ENCODE assay signal across 10 cellular contexts in the genomic region with DNA sequence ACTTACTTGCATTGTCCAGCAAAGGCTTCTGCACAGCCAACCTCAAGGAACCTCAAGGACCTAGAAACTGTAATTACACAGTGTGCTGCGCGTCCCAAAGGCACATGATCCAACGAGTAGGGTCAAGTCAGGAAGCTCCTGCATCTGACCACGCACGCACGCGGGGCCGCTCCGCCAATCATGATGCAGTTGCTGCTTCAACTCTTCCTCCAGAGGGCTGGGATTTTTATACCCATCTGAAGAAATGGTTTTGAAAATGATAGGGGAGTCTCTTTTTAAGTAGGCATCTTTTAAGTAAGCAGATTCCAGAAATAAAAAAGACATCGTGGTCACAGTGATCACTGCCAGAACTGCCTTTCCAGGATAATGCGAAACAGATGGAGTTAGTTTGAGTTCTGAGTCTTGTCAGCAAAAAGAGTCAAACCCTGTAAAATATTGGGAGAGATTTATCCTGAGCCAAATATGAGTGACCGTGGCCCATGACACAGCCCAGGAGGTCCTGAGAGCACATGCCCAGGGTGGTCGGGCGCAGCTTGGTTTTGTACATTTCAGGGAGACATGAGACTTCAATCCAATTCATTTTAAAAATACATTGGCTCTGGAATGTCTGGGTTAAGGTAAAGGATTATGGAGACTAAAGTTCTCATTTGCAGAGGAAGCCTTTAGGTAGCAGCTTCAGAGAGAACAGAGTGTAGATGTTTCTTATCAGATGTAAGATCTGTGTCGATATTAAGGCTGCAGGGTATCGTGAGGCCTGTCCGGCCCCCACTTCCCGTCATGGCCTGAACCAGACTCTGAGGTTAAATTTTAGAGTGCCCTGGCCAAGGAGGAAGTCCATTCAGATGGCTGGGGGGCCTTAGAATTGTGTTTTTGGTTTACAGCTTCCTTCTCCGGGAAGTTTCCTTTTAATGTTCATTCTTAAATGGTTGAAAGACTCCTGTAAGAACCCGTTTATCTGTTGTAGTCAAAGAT. TPM values are rescaled to one million over a fixed set of nuclear protein-coding genes. Genes with fewer than 3 reads are reported as not detected.
DNase-seq lines count a peak whose midpoint lies in the region; ATAC-seq, FAIRE-seq and TF ChIP-seq lines count a peak whose summit lies in the region.
"Had no signal": no experiment of that assay in that cellular context is flagged by ENCODE, and none has a peak within 500 bp of the region (broad histone marks: within the 10 kb centered on the region; RNA-seq: fewer than 3 reads in every experiment).

No MANE protein-coding gene starts in this region.

- H3K36me3 Mint-ChIP-seq in MCF 10A (ENCODE audit: insufficient read depth, unreplicated experiment): no peaks in the 10 kb centered on the region
- H3K36me3 Mint-ChIP-seq in stimulated activated naive B cell treated with anti-CD40 and anti-IgM and Interleukin-4, amounts not matched to agents 10 μg/mL and 1 μg/mL and 100 μg/mL, for 72 hours: no peaks in the 10 kb centered on the region

- DNase-seq in breast epithelium (ENCODE audit: low spot score in 2 of 2): peak in 1 of 2 donors; percentile 18
- DNase-seq in MCF 10A (ENCODE audit: unreplicated experiment): no peak
- DNase-seq in ecto neural progenitor cell (ENCODE audit: low spot score): peak; percentile 44
- peak; percentile 60 for DNase-seq in mesenteric fat pad (ENCODE audit: low spot score)
- DNase-seq in stimulated activated naive B cell treated with anti-CD40 and anti-IgM and Interleukin-4, amounts not matched to agents 10 μg/mL and 1 μg/mL and 100 μg/mL, for 72 hours: no peak
- no peak for DNase-seq in kidney
- DNase-seq in ACHN: no peak
- DNase-seq: activated CD4-positive, alpha-beta memory T cell treated with anti-CD3 and anti-CD28 coated beads, Interleukin-2, amount 10 ng/mL, durations not matched to agents 7 days and 5 days had no signal

- POLR2A ChIA-PET in MCF 10A (lab: Yijun Ruan, JAX): interaction anchor here (0.6 to 0.7 kb wide), 2 partner anchors 10 to 40 kb away, joined by 3 to 4 read pairs; no protein-coding TSS in a partner anchor

- BruUV-seq in MCF 10A (replicated peaks; lab: Mats Ljungman, UMichigan): no TSS peak

- no peak overlapping the region for H3K4me3 Mint-ChIP-seq in MCF 10A (ENCODE audit: unreplicated experiment)
- H3K4me3 Mint-ChIP-seq in stimulated activated naive B cell treated with anti-CD40 and anti-IgM and Interleukin-4, amounts not matched to agents 10 μg/mL and 1 μg/mL and 100 μg/mL, for 72 hours: no peak overlapping the region
- H3K4me3 Mint-ChIP-seq: activated CD4-positive, alpha-beta memory T cell treated with anti-CD3 and anti-CD28 coated beads, Interleukin-2, amount 10 ng/mL, durations not matched to agents 7 days and 5 days had no signal

- TF ChIP-seq POLR2A in breast epithelium (IDR thresholded peaks at IDR 0.05): no peak

- intact Hi-C loops in breast epithelium (cut with DNase I; ENCODE audit: low total_unique reads): no loop called here
- intact Hi-C loops in MCF 10A (cut with micrococcal nuclease): no loop called here
- intact Hi-C loops in kidney (cut with DNase I): no loop called here

- no peak for FAIRE-seq in kidney (lab: Jason Lieb, UNC)

- H3K9me3 ChIP-seq in breast epithelium: no peaks in the 10 kb centered on the region
- H3K9me3 ChIP-seq in kidney (ENCODE audit: control insufficient read depth in 1 of 2, low read length in 2 of 2): no peaks in the 10 kb centered on the region

- no peak overlapping the region for H3K27ac Mint-ChIP-seq in MCF 10A (ENCODE audit: low read depth, unreplicated experiment)
- no peak overlapping the region for H3K27ac Mint-ChIP-seq in stimulated activated naive B cell treated with anti-CD40 and anti-IgM and Interleukin-4, amounts not matched to agents 10 μg/mL and 1 μg/mL and 100 μg/mL, for 72 hours
- H3K27ac Mint-ChIP-seq: activated CD4-positive, alpha-beta memory T cell treated with anti-CD3 and anti-CD28 coated beads, Interleukin-2, amount 10 ng/mL, durations not matched to agents 7 days and 5 days had no signal

- peaks cover 15% of the 10 kb centered on the region for H3K4me1 Mint-ChIP-seq in MCF 10A (ENCODE audit: insufficient read depth, unreplicated experiment)
- H3K4me1 Mint-ChIP-seq in stimulated activated naive B cell treated with anti-CD40 and anti-IgM and Interleukin-4, amounts not matched to agents 10 μg/mL and 1 μg/mL and 100 μg/mL, for 72 hours: no peaks in the 10 kb centered on the region

- H3K27ac ChIP-seq in breast epithelium (peak overlapping the region; percentile 60 to 76), kidney (ENCODE audit: low read depth in 2 of 2, low read length in 2 of 2) (peak overlapping the region in 1 of 2 donors; percentile 53)

- TF ChIP-seq CTCF in breast epithelium (IDR thresholded peaks at IDR 0.05): no peak
- TF ChIP-seq CTCF in MCF 10A (IDR thresholded peaks at IDR 0.05; ENCODE audit: unreplicated experiment): no peak
- no peak for TF ChIP-seq CTCF in kidney (IDR thresholded peaks at IDR 0.05; ENCODE audit: borderline replicate concordance, extremely low read depth, insufficient read depth)

- no peaks in the 10 kb centered on the region for H3K27me3 ChIP-seq in breast epithelium

- no peak overlapping the region for H3K9ac ChIP-seq in kidney (ENCODE audit: low read length in 2 of 2)

- H3K9me3 Mint-ChIP-seq in MCF 10A (ENCODE audit: unreplicated experiment): no peaks in the 10 kb centered on the region
- H3K9me3 Mint-ChIP-seq in stimulated activated naive B cell treated with anti-CD40 and anti-IgM and Interleukin-4, amounts not matched to agents 10 μg/mL and 1 μg/mL and 100 μg/mL, for 72 hours: peaks cover 6 to 7% of the 10 kb centered on the region in 2 donors

- H3K4me3 ChIP-seq in breast epithelium (no peak overlapping the region), kidney (ENCODE audit: low read length in 2 of 2) (no peak overlapping the region)

- in situ Hi-C loops in ACHN (cut with HindIII; ENCODE audit: low pct_ligation_motif_present, low pct_unique_long_range_greater_than_20kb, low sequenced_read_pairs): no loop called here

- ATAC-seq in HG02759 (IDR thresholded peaks at IDR 0.05; ENCODE audit: unreplicated experiment): no peak
- ATAC-seq in stimulated activated naive B cell treated with anti-CD40 and anti-IgM and Interleukin-4, amounts not matched to agents 10 μg/mL and 1 μg/mL and 100 μg/mL, for 72 hours (replicated peaks): no peak
- ATAC-seq: PC-3 had no signal

- H3K27me3 Mint-ChIP-seq in MCF 10A (ENCODE audit: insufficient read depth, unreplicated experiment): no peaks in the 10 kb centered on the region
- H3K27me3 Mint-ChIP-seq in stimulated activated naive B cell treated with anti-CD40 and anti-IgM and Interleukin-4, amounts not matched to agents 10 μg/mL and 1 μg/mL and 100 μg/mL, for 72 hours: peaks cover 36 to 38% of the 10 kb centered on the region in 2 donors

- CTCF ChIA-PET in MCF 10A (lab: Yijun Ruan, JAX): interaction anchor here (0.6 kb wide), 1 partner anchor 501 kb away, joined by 4 read pairs; no protein-coding TSS in a partner anchor

- H3K4me1 ChIP-seq in breast epithelium: no peaks in the 10 kb centered on the region
- peaks cover 8 to 14% of the 10 kb centered on the region in 2 donors for H3K4me1 ChIP-seq in kidney (ENCODE audit: control insufficient read depth in 1 of 2, insufficient read depth in 1 of 2, low read depth in 1 of 2, low read length in 2 of 2)

- no peaks in the 10 kb centered on the region for H3K36me3 ChIP-seq in breast epithelium
- no peaks in the 10 kb centered on the region for H3K36me3 ChIP-seq in kidney (ENCODE audit: control insufficient read depth in 1 of 2, insufficient read depth in 2 of 2, low read length in 2 of 2)

RNA-seq across cellular contexts. Expression of a gene that starts 34.2 kb away (rescaled TPM):
- total RNA-seq in breast epithelium: under 1 TPM in 1 of 3 donors, not detected in 2; 0.66 TPM
- total RNA-seq in MCF 10A (2022): not detected in 2 replicates
- 0.93 TPM for total RNA-seq in mesenteric fat pad
- not detected for total RNA-seq in kidney
- polyA plus RNA-seq in kidney (ENCODE audit: insufficient read depth, low read depth, low replicate concordance): not detected
- total RNA-seq: activated CD4-positive, alpha-beta memory T cell treated with anti-CD3 and anti-CD28 coated beads, Interleukin-2, amount 10 ng/mL, durations not matched to agents 7 days and 5 days; PC-3 had no signal

RNA-seq across cellular contexts. Expression of a gene that starts 47.3 kb away (rescaled TPM):
- total RNA-seq in breast epithelium (under 1 TPM; 0.29 to 0.96 (median 0.66) TPM), MCF 10A (2022) (not detected in 2 replicates), mesenteric fat pad (7.6 TPM), kidney (1.1 TPM)
- 7.5 TPM for polyA plus RNA-seq in kidney (ENCODE audit: insufficient read depth, low read depth, low replicate concordance)
- total RNA-seq: activated CD4-positive, alpha-beta memory T cell treated with anti-CD3 and anti-CD28 coated beads, Interleukin-2, amount 10 ng/mL, durations not matched to agents 7 days and 5 days; PC-3 had no signal

Comparison
In these comparisons a context has a peak if more than half of its experiments do, and no peak if none do; other contexts are left out.
1. DNase-seq: peak in ecto neural progenitor cell (single experiment) and mesenteric fat pad (single experiment); none in MCF 10A (single experiment), stimulated activated naive B cell treated with anti-CD40 and anti-IgM and Interleukin-4, amounts not matched to agents 10 μg/mL and 1 μg/mL and 100 μg/mL, for 72 hours (single experiment), kidney (single experiment) and ACHN (single experiment).